Comparison of ENCODE assay signal across 1 cellular context in genomic region chr4:24611575-24611974, GRCh38.
TF ChIP-seq lines count a peak whose summit lies in the region.

No MANE protein-coding gene starts in this region.

TF ChIP-seq in IMR-90, 13 proteins besides CTCF, POLR2A, EP300 and RAD21 (continued from another document):
- TF ChIP-seq MAZ (IDR thresholded peaks at IDR 0.05; ENCODE audit: borderline replicate concordance, low read depth, low read length) = no peak
- no peak for TF ChIP-seq CEBPB (IDR thresholded peaks at IDR 0.05; ENCODE audit: low read depth, low read length)
- TF ChIP-seq BHLHE40 (IDR thresholded peaks at IDR 0.05; ENCODE audit: low read depth, low read length) = no peak
- TF ChIP-seq, protein P1, sequence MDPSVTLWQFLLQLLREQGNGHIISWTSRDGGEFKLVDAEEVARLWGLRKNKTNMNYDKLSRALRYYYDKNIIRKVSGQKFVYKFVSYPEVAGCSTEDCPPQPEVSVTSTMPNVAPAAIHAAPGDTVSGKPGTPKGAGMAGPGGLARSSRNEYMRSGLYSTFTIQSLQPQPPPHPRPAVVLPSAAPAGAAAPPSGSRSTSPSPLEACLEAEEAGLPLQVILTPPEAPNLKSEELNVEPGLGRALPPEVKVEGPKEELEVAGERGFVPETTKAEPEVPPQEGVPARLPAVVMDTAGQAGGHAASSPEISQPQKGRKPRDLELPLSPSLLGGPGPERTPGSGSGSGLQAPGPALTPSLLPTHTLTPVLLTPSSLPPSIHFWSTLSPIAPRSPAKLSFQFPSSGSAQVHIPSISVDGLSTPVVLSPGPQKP (IDR thresholded peaks at IDR 0.05; ENCODE audit: borderline replicate concordance, low read depth, low read length) = no peak
- TF ChIP-seq SMC3 (IDR thresholded peaks at IDR 0.05; ENCODE audit: low read depth, low read length) = no peak
- no peak for TF ChIP-seq MAFK (IDR thresholded peaks at IDR 0.05; ENCODE audit: low read depth, low read length)
- no peak for TF ChIP-seq NFE2L2 (IDR thresholded peaks at IDR 0.05; ENCODE audit: low read depth, low read length)
